ENCODE assay signal across 21 cellular contexts in genomic region chr3:76063811-76064210, GRCh38.
"Had no signal": no experiment of that assay in that cellular context is flagged by ENCODE, and none has a peak within 500 bp of the region (broad histone marks: within the 10 kb centered on the region; RNA-seq: fewer than 3 reads in every experiment).

No MANE protein-coding gene starts in this region.

- H3K27me3 ChIP-seq: breast epithelium, esophagus muscularis mucosa, foreskin keratinocyte, heart left ventricle, right lobe of liver, testis, transverse colon had no signal

- H3K9me3 ChIP-seq: breast epithelium, esophagus muscularis mucosa, lower lobe of right lung, right lobe of liver, testis had no signal

- DNase-seq: activated B cell treated with CpG ODN at 0.5 μM for 24 hours; activated CD4-positive, alpha-beta T cell treated with anti-CD3 and anti-CD28 coated beads for 36 hours; activated CD8-positive, alpha-beta memory T cell treated with anti-CD3 and anti-CD28 coated beads, Interleukin-2, amount 10 ng/mL, durations not matched to agents 7 days and 5 days; activated CD8-positive, alpha-beta T cell treated with anti-CD3 and anti-CD28 coated beads, Interleukin-2, amount 10 ng/mL, durations not matched to agents 7 days and 5 days; activated T-cell treated with anti-CD3 and anti-CD28 coated beads, Interleukin-2, amount 50 U/mL, for 48 hours; central memory CD4-positive, alpha-beta T cell; endodermal cell; heart left ventricle; lower lobe of right lung; natural killer cell; right lobe of liver; stimulated activated CD4-positive, alpha-beta T cell treated with anti-CD3 and anti-CD28 coated beads, Interleukin-2, amount 100 ng/mL, for 48 hours; stimulated activated naive CD4-positive, alpha-beta T cell treated with Interleukin-2 at 50 U/mL for 16 hours; testis; transverse colon had no signal

- H3K36me3 Mint-ChIP-seq: activated CD8-positive, alpha-beta memory T cell treated with anti-CD3 and anti-CD28 coated beads, Interleukin-2, amount 10 ng/mL, durations not matched to agents 7 days and 5 days; activated naive CD4-positive, alpha-beta T cell treated with anti-CD3 and anti-CD28 coated beads, Interleukin-2, amount 50 U/mL, for 72 hours; natural killer cell had no signal

- H3K4me3 ChIP-seq: breast epithelium, esophagus muscularis mucosa, heart left ventricle, lower lobe of right lung, right lobe of liver, testis, transverse colon had no signal

- H3K27me3 Mint-ChIP-seq: activated B cell treated with CpG ODN at 0.5 μM for 24 hours; activated CD4-positive, alpha-beta T cell treated with anti-CD3 and anti-CD28 coated beads for 36 hours; activated CD8-positive, alpha-beta memory T cell treated with anti-CD3 and anti-CD28 coated beads, Interleukin-2, amount 10 ng/mL, durations not matched to agents 7 days and 5 days; progenitor cell of endocrine pancreas had no signal

- H3K27ac Mint-ChIP-seq: activated B cell treated with CpG ODN at 0.5 μM for 24 hours; activated CD4-positive, alpha-beta T cell treated with anti-CD3 and anti-CD28 coated beads for 36 hours; activated CD8-positive, alpha-beta memory T cell treated with anti-CD3 and anti-CD28 coated beads, Interleukin-2, amount 10 ng/mL, durations not matched to agents 7 days and 5 days; activated CD8-positive, alpha-beta T cell treated with anti-CD3 and anti-CD28 coated beads, Interleukin-2, amount 10 ng/mL, durations not matched to agents 7 days and 5 days; activated naive CD4-positive, alpha-beta T cell treated with anti-CD3 and anti-CD28 coated beads, Interleukin-2, amount 50 U/mL, for 72 hours; activated T-helper 2 cell treated with anti-CD3 and anti-CD28 coated beads, Interferon-gamma antibody, Interleukin-2, Interleukin-4, amounts not matched to agents 10 μg/mL and 5 μg/mL and 100 μg/mL, durations not matched to agents 14 hours and 24 hours and 36 hours; endodermal cell; natural killer cell; progenitor cell of endocrine pancreas had no signal

- H3K36me3 ChIP-seq: breast epithelium, esophagus muscularis mucosa, heart left ventricle, lower lobe of right lung, right lobe of liver, transverse colon had no signal

- H3K4me3 Mint-ChIP-seq: activated B cell treated with CpG ODN at 0.5 μM for 24 hours; activated CD4-positive, alpha-beta T cell treated with anti-CD3 and anti-CD28 coated beads for 36 hours; activated CD8-positive, alpha-beta memory T cell treated with anti-CD3 and anti-CD28 coated beads, Interleukin-2, amount 10 ng/mL, durations not matched to agents 7 days and 5 days; activated CD8-positive, alpha-beta T cell treated with anti-CD3 and anti-CD28 coated beads, Interleukin-2, amount 10 ng/mL, durations not matched to agents 7 days and 5 days; endodermal cell; natural killer cell had no signal

- H3K4me1 Mint-ChIP-seq: activated B cell treated with CpG ODN at 0.5 μM for 24 hours; activated CD4-positive, alpha-beta T cell treated with anti-CD3 and anti-CD28 coated beads for 36 hours; activated CD8-positive, alpha-beta memory T cell treated with anti-CD3 and anti-CD28 coated beads, Interleukin-2, amount 10 ng/mL, durations not matched to agents 7 days and 5 days; endodermal cell; natural killer cell had no signal

- H3K4me1 ChIP-seq: breast epithelium, heart left ventricle, lower lobe of right lung, right lobe of liver, testis, transverse colon had no signal

- H3K27ac ChIP-seq: breast epithelium, esophagus muscularis mucosa, foreskin keratinocyte, heart left ventricle, lower lobe of right lung, right lobe of liver, testis, transverse colon had no signal
